30 cellular contexts compared by ENCODE assay signal in the genomic region with DNA sequence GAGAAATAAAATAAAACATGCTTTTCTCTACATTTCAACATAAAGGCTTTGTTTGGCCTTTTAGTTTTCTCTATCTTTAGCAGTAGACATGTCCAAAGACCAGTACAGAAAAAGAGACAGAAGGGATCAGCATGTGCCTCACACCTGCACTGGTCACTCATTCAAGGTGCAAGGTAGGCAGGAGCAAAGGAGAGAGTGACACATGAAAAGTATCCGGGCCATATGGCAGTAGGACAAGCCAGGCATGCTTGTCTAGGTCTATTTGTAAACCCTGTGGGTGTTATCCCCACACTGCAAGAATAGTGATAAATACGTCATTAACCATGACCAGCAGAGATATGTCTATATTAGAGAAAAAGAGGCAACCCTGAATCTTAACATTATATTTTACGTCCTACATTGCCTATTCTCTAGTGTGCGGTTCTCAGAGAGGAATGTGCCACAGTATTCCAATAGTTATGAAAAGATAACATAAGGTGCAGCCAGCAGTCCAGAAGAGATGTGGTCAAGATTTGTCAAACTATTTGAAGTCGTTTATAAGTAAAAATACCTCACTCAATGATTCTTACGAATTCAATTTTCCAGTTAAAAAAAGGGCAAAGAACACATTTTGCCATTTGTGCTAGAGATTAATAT. TPM values are rescaled to one million over a fixed set of nuclear protein-coding genes. Genes with fewer than 3 reads are reported as not detected.
A peak's percentile ranks its signal among the peaks of the same experiment; 100 is the strongest.
DNase-seq lines count a peak whose midpoint lies in the region; ATAC-seq and TF ChIP-seq lines count a peak whose summit lies in the region.
"Had no signal": no experiment of that assay in that cellular context is flagged by ENCODE, and none has a peak within 500 bp of the region (broad histone marks: within the 10 kb centered on the region; RNA-seq: fewer than 3 reads in every experiment).

No MANE protein-coding gene starts in this region.

- CTCF ChIA-PET in SK-N-SH (lab: Yijun Ruan, JAX): no interaction called here

- 53% methylated on average over 6 of the region's 6 CpGs for WGBS in SK-N-SH (ENCODE audit: low lambda C conversion rate)
- WGBS in adrenal gland, 4 donors: 71 to 92% (median 88%) methylated on average over 6 of the region's 6 CpGs

- H3K27ac ChIP-seq in SK-N-SH (ENCODE audit: low read depth in 2 of 2, low read length in 1 of 2): peak overlapping the region; percentile 90 to 99
- peak overlapping the region; percentile 48 for H3K27ac ChIP-seq in skeletal muscle tissue (ENCODE audit: low read depth, low read length)
- H3K27ac ChIP-seq in adrenal gland: no peak overlapping the region
- H3K27ac ChIP-seq: BLaER1 treated with 17β-estradiol and CSF1 and Interleukin-3, amounts not matched to agents 10 nM and 100 nM; epithelial cell of prostate; KMS-11; neural progenitor cell; sigmoid colon had no signal

- no peaks in the 10 kb centered on the region for H3K9me2 ChIP-seq in SK-N-SH

- TF ChIP-seq CTCF in SK-N-SH (IDR thresholded peaks at IDR 0.05): no peak
- TF ChIP-seq CTCF in adrenal gland (IDR thresholded peaks at IDR 0.05): no peak

- H3K9me3 ChIP-seq in SK-N-SH (no peaks in the 10 kb centered on the region), skeletal muscle tissue (ENCODE audit: control insufficient read depth in 3 of 3, low read length in 3 of 3) (no peaks in the 10 kb centered on the region), adrenal gland (replicated peaks in 1 of 3) (no peaks in the 10 kb centered on the region)
- H3K9me3 ChIP-seq: BLaER1 treated with 17β-estradiol and CSF1 and Interleukin-3, amounts not matched to agents 10 nM and 100 nM; sigmoid colon; tibial nerve had no signal

- H3K4me1 ChIP-seq in SK-N-SH (ENCODE audit: control insufficient read depth in 1 of 2, insufficient read depth in 2 of 2, low read depth in 1 of 2, low read length in 1 of 2): peaks cover 34 to 79% of the 10 kb centered on the region in 2 experiments
- H3K4me1 ChIP-seq in skeletal muscle tissue (ENCODE audit: control insufficient read depth in 3 of 3, insufficient read depth in 3 of 3, low read length in 3 of 3): peaks cover 39 to 62% (median 60%) of the 10 kb centered on the region in 3 donors
- H3K4me1 ChIP-seq in adrenal gland (replicated peaks in 1 of 2): peaks cover 0 to 5% of the 10 kb centered on the region in 2 donors
- H3K4me1 ChIP-seq: sigmoid colon had no signal

- intact Hi-C loops in left ventricle myocardium superior (cut with micrococcal nuclease) (no loop called here), adrenal gland (cut with DNase I) (no loop called here)

- H3K36me3 ChIP-seq in SK-N-SH (replicated peaks in 1 of 2; ENCODE audit: control insufficient read depth in 1 of 2, insufficient read depth in 2 of 2, low read length in 1 of 2) (peaks cover 11 to 55% of the 10 kb centered on the region in 2 experiments), skeletal muscle tissue (ENCODE audit: control insufficient read depth in 3 of 3, insufficient read depth in 3 of 3, low read length in 3 of 3) (no peaks in the 10 kb centered on the region), adrenal gland (replicated peaks in 1 of 2) (no peaks in the 10 kb centered on the region)
- H3K36me3 ChIP-seq: BLaER1 treated with 17β-estradiol and CSF1 and Interleukin-3, amounts not matched to agents 10 nM and 100 nM; neural progenitor cell; sigmoid colon; tibial nerve had no signal

- peak overlapping the region; percentile 49; the same call in 1 of the 2 replicates for H3K4me2 ChIP-seq in SK-N-SH
- H3K4me2 ChIP-seq: KMS-11, neural progenitor cell had no signal

- peaks cover 98% of the 10 kb centered on the region for H3K79me2 ChIP-seq in SK-N-SH (ENCODE audit: insufficient read depth)

- no peak for TF ChIP-seq RAD21 in SK-N-SH (IDR thresholded peaks at IDR 0.05; ENCODE audit: low read length)

- H3K4me3 ChIP-seq in SK-N-SH (ENCODE audit: low read depth in 2 of 2, low read length in 1 of 2) (no peak overlapping the region), skeletal muscle tissue (ENCODE audit: low read length in 3 of 3) (peak overlapping the region in 1 of 3 donors; percentile 13), adrenal gland (no peak overlapping the region)
- H3K4me3 ChIP-seq: BLaER1 treated with 17β-estradiol and CSF1 and Interleukin-3, amounts not matched to agents 10 nM and 100 nM; neural progenitor cell; sigmoid colon; tibial nerve had no signal

- in situ Hi-C loops in G401 (cut with HindIII; ENCODE audit: low sequenced_read_pairs): no loop called here

- TF ChIP-seq EP300 in SK-N-SH (IDR thresholded peaks at IDR 0.05; ENCODE audit: borderline replicate concordance in 1 of 2, low read depth in 1 of 2, low read length in 1 of 2): no peak

- POLR2A ChIA-PET in SK-N-SH (lab: Yijun Ruan, JAX): no interaction called here

- H3K27me3 ChIP-seq in SK-N-SH (ENCODE audit: insufficient read depth) (no peaks in the 10 kb centered on the region), skeletal muscle tissue (ENCODE audit: control insufficient read depth in 3 of 3, insufficient read depth in 3 of 3, low read length in 3 of 3) (no peaks in the 10 kb centered on the region), adrenal gland (no peaks in the 10 kb centered on the region)
- H3K27me3 ChIP-seq: BLaER1 treated with 17β-estradiol and CSF1 and Interleukin-3, amounts not matched to agents 10 nM and 100 nM; neural progenitor cell; sigmoid colon; tibial nerve had no signal

- peaks cover 86% of the 10 kb centered on the region for H3F3A ChIP-seq in SK-N-SH (replicated peaks; ENCODE audit: insufficient read depth)

- DNase-seq in G401 (ENCODE audit: low spot score) (peak; percentile 39), SK-N-SH (no peak), left ventricle myocardium superior (no peak), HuH-7 (ENCODE audit: low spot score) (no peak), adrenal gland (no peak)
- DNase-seq: activated CD4-positive, alpha-beta T cell treated with anti-CD3 and anti-CD28 coated beads for 36 hours; activated effector memory CD4-positive, alpha-beta T cell treated with anti-CD3 and anti-CD28 coated beads, Interleukin-2, amount 50 U/mL, for 16 hours; activated naive CD8-positive, alpha-beta T cell treated with anti-CD3 and anti-CD28 coated beads for 36 hours; activated T-cell treated with anti-CD3 and anti-CD28 coated beads for 4 hours; Calu3; DND-41; effector CD8-positive, alpha-beta T cell; H9; head of caudate nucleus; kidney glomerular epithelial cell; NCI-H146; NCI-H2107; NCI-H446 treated with DMSO at 0.1 percent for 48 hours; posterior cingulate gyrus; sigmoid colon; stimulated activated naive CD8-positive, alpha-beta T cell treated with anti-CD3 and anti-CD28 coated beads, Interleukin-15, Interleukin-2, amounts not matched to agents 100 U/mL and 50 U/mL, for 24 hours had no signal

- no peak overlapping the region for H2AFZ ChIP-seq in SK-N-SH (ENCODE audit: low read depth)
- H2AFZ ChIP-seq: neural progenitor cell had no signal

- TF ChIP-seq POLR2A in adrenal gland (IDR thresholded peaks at IDR 0.05): no peak

- H3K9ac ChIP-seq in SK-N-SH: peak overlapping the region; percentile 15; the same call in 1 of the 2 replicates
- no peak overlapping the region for H3K9ac ChIP-seq in skeletal muscle tissue (ENCODE audit: low read depth in 1 of 3, low read length in 3 of 3)
- H3K9ac ChIP-seq: BLaER1 treated with 17β-estradiol and CSF1 and Interleukin-3, amounts not matched to agents 10 nM and 100 nM; KMS-11; neural progenitor cell had no signal

- ATAC-seq in left ventricle myocardium superior (peak; percentile 12), HG02763 (IDR thresholded peaks at IDR 0.05; ENCODE audit: unreplicated experiment) (no peak)
- ATAC-seq: activated CD4-positive, alpha-beta T cell treated with anti-CD3 and anti-CD28 coated beads for 36 hours; stimulated activated naive CD8-positive, alpha-beta T cell treated with anti-CD3 and anti-CD28 coated beads, Interleukin-15, Interleukin-2, amounts not matched to agents 100 U/mL and 50 U/mL, for 24 hours had no signal

- peaks cover 4% of the 10 kb centered on the region; the same call in 1 of the 2 replicates for H4K20me1 ChIP-seq in SK-N-SH (ENCODE audit: insufficient read depth)
- H4K20me1 ChIP-seq: BLaER1 treated with 17β-estradiol and CSF1 and Interleukin-3, amounts not matched to agents 10 nM and 100 nM had no signal

TF ChIP-seq in SK-N-SH, 30 proteins besides CTCF, POLR2A, EP300 and RAD21 (continues in another document):
- no peak for TF ChIP-seq GABPA (IDR thresholded peaks at IDR 0.05; ENCODE audit: low read depth)
- no peak for TF ChIP-seq EZH2phosphoT487 (IDR thresholded peaks at IDR 0.05; ENCODE audit: borderline replicate concordance, low read depth)
- TF ChIP-seq TAF1 (IDR thresholded peaks at IDR 0.05; ENCODE audit: borderline replicate concordance, low read depth, low read length): no peak
- TF ChIP-seq, protein P1, sequence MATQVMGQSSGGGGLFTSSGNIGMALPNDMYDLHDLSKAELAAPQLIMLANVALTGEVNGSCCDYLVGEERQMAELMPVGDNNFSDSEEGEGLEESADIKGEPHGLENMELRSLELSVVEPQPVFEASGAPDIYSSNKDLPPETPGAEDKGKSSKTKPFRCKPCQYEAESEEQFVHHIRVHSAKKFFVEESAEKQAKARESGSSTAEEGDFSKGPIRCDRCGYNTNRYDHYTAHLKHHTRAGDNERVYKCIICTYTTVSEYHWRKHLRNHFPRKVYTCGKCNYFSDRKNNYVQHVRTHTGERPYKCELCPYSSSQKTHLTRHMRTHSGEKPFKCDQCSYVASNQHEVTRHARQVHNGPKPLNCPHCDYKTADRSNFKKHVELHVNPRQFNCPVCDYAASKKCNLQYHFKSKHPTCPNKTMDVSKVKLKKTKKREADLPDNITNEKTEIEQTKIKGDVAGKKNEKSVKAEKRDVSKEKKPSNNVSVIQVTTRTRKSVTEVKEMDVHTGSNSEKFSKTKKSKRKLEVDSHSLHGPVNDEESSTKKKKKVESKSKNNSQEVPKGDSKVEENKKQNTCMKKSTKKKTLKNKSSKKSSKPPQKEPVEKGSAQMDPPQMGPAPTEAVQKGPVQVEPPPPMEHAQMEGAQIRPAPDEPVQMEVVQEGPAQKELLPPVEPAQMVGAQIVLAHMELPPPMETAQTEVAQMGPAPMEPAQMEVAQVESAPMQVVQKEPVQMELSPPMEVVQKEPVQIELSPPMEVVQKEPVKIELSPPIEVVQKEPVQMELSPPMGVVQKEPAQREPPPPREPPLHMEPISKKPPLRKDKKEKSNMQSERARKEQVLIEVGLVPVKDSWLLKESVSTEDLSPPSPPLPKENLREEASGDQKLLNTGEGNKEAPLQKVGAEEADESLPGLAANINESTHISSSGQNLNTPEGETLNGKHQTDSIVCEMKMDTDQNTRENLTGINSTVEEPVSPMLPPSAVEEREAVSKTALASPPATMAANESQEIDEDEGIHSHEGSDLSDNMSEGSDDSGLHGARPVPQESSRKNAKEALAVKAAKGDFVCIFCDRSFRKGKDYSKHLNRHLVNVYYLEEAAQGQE (IDR thresholded peaks at IDR 0.05; ENCODE audit: low read depth, low read length): no peak
- TF ChIP-seq SMC3 (IDR thresholded peaks at IDR 0.05; ENCODE audit: low read depth, low read length): no peak

RNA-seq across cellular contexts. Expression of a gene that starts 32.1 kb away (rescaled TPM):
- total RNA-seq in G401 (2014; rRNA removed; shearing (Covaris generic)): 1.8 and 2.6 TPM in 2 replicates
- polyA plus RNA-seq in SK-N-SH (2012; rRNA removed) (356 and 431 TPM in 2 replicates), adrenal gland (10 to 100 TPM in 1 of 3 donors, 1 to 10 TPM in 2; 6.8 to 11.7 (median 7.9) TPM)
- polyA plus RNA-seq in SK-N-SH (2012; cell fraction: cytosol; rRNA removed): 352 and 421 TPM in 2 replicates
- polyA plus RNA-seq in SK-N-SH (2012; cell fraction: nucleus; rRNA removed): 197 and 345 TPM in 2 replicates
- total RNA-seq in left ventricle myocardium superior (36.5 TPM), skeletal muscle tissue (127 TPM), adrenal gland (10 to 100 TPM in 7 of 8 donors, 1 to 10 TPM in 1; 7.3 to 23.4 (median 16.4) TPM)
- total RNA-seq: activated CD4-positive, alpha-beta T cell treated with anti-CD3 and anti-CD28 coated beads for 36 hours; activated naive CD8-positive, alpha-beta T cell treated with anti-CD3 and anti-CD28 coated beads for 36 hours; H9; HT1080; T-helper 2 cell treated with Interferon-gamma antibody and Interleukin-4, amounts not matched to agents 100 ng/mL and 5 ng/mL, for 36 hours had no signal

Comparison
In these comparisons a context has a peak if more than half of its experiments do, and no peak if none do; other contexts are left out.
1. H3K27ac ChIP-seq: peak in SK-N-SH (2 of 2) and skeletal muscle tissue (single experiment); none in adrenal gland (0 of 5).